ENCODE assay signal across 8 cellular contexts in the genomic region with DNA sequence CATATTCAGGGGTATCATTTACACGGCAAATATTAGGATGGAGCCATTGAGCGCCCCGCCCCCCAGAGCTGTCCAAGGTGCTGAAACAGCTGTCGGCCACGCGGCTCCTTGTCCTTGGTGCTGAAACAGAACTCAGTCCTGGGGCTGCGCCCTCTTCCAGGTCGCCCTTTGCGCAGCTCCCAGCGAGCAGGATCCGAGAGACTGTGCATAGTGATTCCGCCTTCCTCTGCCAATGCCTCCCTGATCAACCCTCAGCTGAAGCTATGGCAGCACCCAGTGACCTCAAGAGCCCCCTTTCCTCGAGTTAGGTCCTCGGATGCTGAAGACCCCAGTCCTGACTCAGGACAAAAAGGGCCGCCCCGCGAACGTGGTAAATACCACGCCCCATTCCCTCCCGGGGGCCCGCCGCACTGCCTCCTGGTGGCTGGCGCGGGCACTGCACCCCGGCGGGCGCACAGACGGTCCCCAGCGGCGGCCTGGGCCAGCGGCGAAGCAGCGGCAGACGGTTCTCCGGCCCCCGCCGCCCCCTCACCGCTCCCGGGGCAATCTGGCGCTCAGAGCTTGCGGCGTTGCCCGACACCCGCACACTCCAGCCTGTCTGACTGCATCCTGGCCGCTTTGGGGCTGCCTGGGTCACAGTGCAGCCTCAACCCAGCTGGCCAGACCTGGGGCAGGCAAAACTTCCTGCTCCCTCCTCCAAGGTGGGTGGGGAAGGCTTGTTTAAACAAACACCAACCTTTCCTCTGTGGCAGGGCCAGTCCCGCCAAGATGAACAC. TPM values are rescaled to one million over a fixed set of nuclear protein-coding genes. Genes with fewer than 3 reads are reported as not detected.
A peak's percentile ranks its signal among the peaks of the same experiment; 100 is the strongest.
DNase-seq lines count a peak whose midpoint lies in the region; ATAC-seq and TF ChIP-seq lines count a peak whose summit lies in the region.

No MANE protein-coding gene starts in this region.

- peak overlapping the region; percentile 43 for H3K27ac Mint-ChIP-seq in activated CD8-positive, alpha-beta memory T cell treated with anti-CD3 and anti-CD28 coated beads, Interleukin-2, amount 10 ng/mL, durations not matched to agents 7 days and 5 days

- no peaks in the 10 kb centered on the region for H3K36me3 Mint-ChIP-seq in activated CD8-positive, alpha-beta memory T cell treated with anti-CD3 and anti-CD28 coated beads, Interleukin-2, amount 10 ng/mL, durations not matched to agents 7 days and 5 days

- peak; percentile 94 for ATAC-seq in activated CD8-positive, alpha-beta memory T cell treated with anti-CD3 and anti-CD28 coated beads, Interleukin-2, amount 10 ng/mL, durations not matched to agents 7 days and 5 days

- TF ChIP-seq CTCF in GM12873 (IDR thresholded peaks at IDR 0.05; ENCODE audit: insufficient read depth, low read depth, low read length, missing control alignments) (peak; percentile 51), epithelial cell of esophagus (IDR thresholded peaks at IDR 0.05; ENCODE audit: insufficient read depth, low read depth, low read length, missing control alignments) (peak; percentile 22)

- H3K9me3 Mint-ChIP-seq in activated CD8-positive, alpha-beta memory T cell treated with anti-CD3 and anti-CD28 coated beads, Interleukin-2, amount 10 ng/mL, durations not matched to agents 7 days and 5 days (ENCODE audit: low read depth), result no peaks in the 10 kb centered on the region

- H3K4me1 Mint-ChIP-seq in activated CD8-positive, alpha-beta memory T cell treated with anti-CD3 and anti-CD28 coated beads, Interleukin-2, amount 10 ng/mL, durations not matched to agents 7 days and 5 days, result no peaks in the 10 kb centered on the region

- DNase-seq in NOMO-1 (lab: John Stamatoyannopoulos, UW; ENCODE audit: unreplicated experiment in 2 of 2) (peak; percentile 78 to 82), epithelial cell of esophagus (ENCODE audit: low read depth) (peak; percentile 85), midbrain (lab: John Stamatoyannopoulos, UW) (peak; percentile 83), NCI-H1092 treated with DMSO at 0.1 percent for 48 hours (lab: John Stamatoyannopoulos, UW) (no peak), NCI-H1092 (lab: John Stamatoyannopoulos, UW) (no peak)
- peak; percentile 84 for DNase-seq in activated CD8-positive, alpha-beta memory T cell treated with anti-CD3 and anti-CD28 coated beads, Interleukin-2, amount 10 ng/mL, durations not matched to agents 7 days and 5 days
- peak; percentile 16 to 46 for DNase-seq in stimulated activated CD8-positive, alpha-beta memory T cell treated with anti-CD3 and anti-CD28 coated beads, Interleukin-4, amount 100 ng/mL, for 4 hours (ENCODE audit: low read depth in 2 of 2, low spot score in 1 of 2)

- H3K4me3 ChIP-seq in epithelial cell of esophagus (ENCODE audit: low read length), result no peak overlapping the region

- no peak overlapping the region for H3K4me3 Mint-ChIP-seq in activated CD8-positive, alpha-beta memory T cell treated with anti-CD3 and anti-CD28 coated beads, Interleukin-2, amount 10 ng/mL, durations not matched to agents 7 days and 5 days

- CTCF ChIA-PET in activated CD8-positive, alpha-beta memory T cell treated with anti-CD3 and anti-CD28 coated beads, Interleukin-2, amount 10 ng/mL, durations not matched to agents 7 days and 5 days (lab: Charles Lee), result interaction anchor here (0.8 to 1.5 kb wide), 6 partner anchors 9 to 166 kb away, joined by 3 to 7 read pairs (median 3); no protein-coding TSS in a partner anchor

- H3K27me3 Mint-ChIP-seq in activated CD8-positive, alpha-beta memory T cell treated with anti-CD3 and anti-CD28 coated beads, Interleukin-2, amount 10 ng/mL, durations not matched to agents 7 days and 5 days, result peaks cover 20% of the 10 kb centered on the region

RNA-seq across cellular contexts. Expression of a gene that starts 13.4 kb away (rescaled TPM):
- total RNA-seq in activated CD8-positive, alpha-beta memory T cell treated with anti-CD3 and anti-CD28 coated beads, Interleukin-2, amount 10 ng/mL, durations not matched to agents 7 days and 5 days, result not detected

RNA-seq across cellular contexts. Expression of a gene that starts 58.9 kb away (rescaled TPM):
- under 1 TPM in 1 of 2 experiments, not detected in 1; 0.09 TPM for total RNA-seq in activated CD8-positive, alpha-beta memory T cell treated with anti-CD3 and anti-CD28 coated beads, Interleukin-2, amount 10 ng/mL, durations not matched to agents 7 days and 5 days

Comparison
In these comparisons a context has a peak if more than half of its experiments do, and no peak if none do; other contexts are left out.
1. DNase-seq: peak in NOMO-1 (2 of 2), activated CD8-positive, alpha-beta memory T cell treated with anti-CD3 and anti-CD28 coated beads, Interleukin-2, amount 10 ng/mL, durations not matched to agents 7 days and 5 days (single experiment), epithelial cell of esophagus (single experiment), midbrain (single experiment) and stimulated activated CD8-positive, alpha-beta memory T cell treated with anti-CD3 and anti-CD28 coated beads, Interleukin-4, amount 100 ng/mL, for 4 hours (2 of 2); none in NCI-H1092 treated with DMSO at 0.1 percent for 48 hours (single experiment) and NCI-H1092 (single experiment).